Comparison of ENCODE assay signal across 23 cellular contexts in the genomic region with DNA sequence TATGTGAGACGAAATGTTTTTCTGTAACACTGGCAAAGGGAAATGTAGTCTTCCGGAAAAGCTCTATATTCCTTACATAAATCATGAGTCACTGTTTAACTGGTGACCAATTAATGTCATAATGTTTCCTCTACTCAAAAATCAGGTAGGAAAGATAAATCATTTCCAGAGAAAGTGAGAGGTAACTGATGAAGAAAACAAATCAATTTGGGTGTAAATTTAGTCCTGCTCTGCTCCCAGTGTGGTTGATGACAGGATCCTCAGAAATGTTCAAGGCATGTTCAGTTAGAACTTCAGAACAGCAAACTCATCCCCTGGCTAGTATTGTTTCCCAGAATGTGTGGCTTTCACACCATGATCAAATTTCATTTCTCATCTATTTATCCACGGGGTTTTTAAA. TPM values are rescaled to one million over a fixed set of nuclear protein-coding genes. Genes with fewer than 3 reads are reported as not detected.
DNase-seq lines count a peak whose midpoint lies in the region; ATAC-seq, FAIRE-seq and TF ChIP-seq lines count a peak whose summit lies in the region.
"Had no signal": no experiment of that assay in that cellular context is flagged by ENCODE, and none has a peak within 500 bp of the region (broad histone marks: within the 10 kb centered on the region; RNA-seq: fewer than 3 reads in every experiment).

No MANE protein-coding gene starts in this region.

- H3K9me2 ChIP-seq in PC-9 (ENCODE audit: insufficient read depth) = no peaks in the 10 kb centered on the region

- no peak overlapping the region for H3K9ac ChIP-seq in endocrine pancreas (ENCODE audit: control insufficient read depth, insufficient read depth, low read length)
- H3K9ac ChIP-seq: BLaER1 treated with 17β-estradiol and CSF1 and Interleukin-3, amounts not matched to agents 10 nM and 100 nM had no signal

- DNase-seq in DMS53 treated with DMSO at 0.1 percent for 48 hours (lab: John Stamatoyannopoulos, UW; ENCODE audit: unreplicated experiment) (peak; percentile 17), PC-9 (no peak), pancreas (no peak), AML-193 (lab: John Stamatoyannopoulos, UW) (no peak), uterus (no peak), adrenal gland (no peak)
- DNase-seq: activated CD4-positive, alpha-beta memory T cell treated with anti-CD3 and anti-CD28 coated beads for 36 hours; anterior cingulate cortex; effector CD8-positive, alpha-beta T cell; NCI-H1436 treated with DMSO at 0.1 percent for 48 hours; NCI-H524; posterior cingulate gyrus; SHP77; stimulated activated CD4-positive, alpha-beta T cell treated with anti-CD3 and anti-CD28 coated beads, Interleukin-1b, Interleukin-23, amount 100 ng/mL, for 48 hours; stimulated activated CD8-positive, alpha-beta memory T cell treated with anti-CD3 and anti-CD28 coated beads, Interleukin-4, amount 100 ng/mL, for 48 hours had no signal

- POLR2A ChIA-PET in PC-9 (lab: Charles Lee; ENCODE audit: unreplicated experiment) = no interaction called here

- H3F3A ChIP-seq in PC-9 (ENCODE audit: insufficient read depth, low read depth) = no peaks in the 10 kb centered on the region

- intact Hi-C loops in PC-9 (cut with micrococcal nuclease; ENCODE audit: unreplicated experiment) = no loop called here
- intact Hi-C loops in pancreas (cut with DNase I) = no loop called here
- intact Hi-C loops in uterus (cut with DNase I; ENCODE audit: low total_unique reads) = no loop called here
- intact Hi-C loops in adrenal gland (cut with DNase I) = no loop called here

- H3K4me1 ChIP-seq in PC-9 (replicated peaks; ENCODE audit: insufficient read depth) = no peaks in the 10 kb centered on the region
- no peaks in the 10 kb centered on the region for H3K4me1 ChIP-seq in endocrine pancreas (ENCODE audit: control insufficient read depth, insufficient read depth, low read length)
- H3K4me1 ChIP-seq in pancreas = no peaks in the 10 kb centered on the region
- H3K4me1 ChIP-seq in uterus = no peaks in the 10 kb centered on the region
- peaks cover 4 to 7% of the 10 kb centered on the region in 2 donors for H3K4me1 ChIP-seq in adrenal gland (replicated peaks in 1 of 2)
- H3K4me1 ChIP-seq: tibial nerve had no signal

- no peaks in the 10 kb centered on the region for H3K27me3 ChIP-seq in PC-9 (ENCODE audit: insufficient read depth, low read depth)
- H3K27me3 ChIP-seq in endocrine pancreas (ENCODE audit: control insufficient read depth, insufficient read depth, low read length) = no peaks in the 10 kb centered on the region
- no peaks in the 10 kb centered on the region for H3K27me3 ChIP-seq in pancreas
- H3K27me3 ChIP-seq in uterus = no peaks in the 10 kb centered on the region
- H3K27me3 ChIP-seq in adrenal gland = peaks cover 8% of the 10 kb centered on the region
- H3K27me3 ChIP-seq: BLaER1 treated with 17β-estradiol and CSF1 and Interleukin-3, amounts not matched to agents 10 nM and 100 nM; tibial nerve had no signal

- ATAC-seq in pancreas (peak in 3 of 4 donors; percentile 38 to 67 (median 39)), HG03460 (IDR thresholded peaks at IDR 0.05; ENCODE audit: unreplicated experiment) (no peak)

- H4K20me1 ChIP-seq in PC-9 (ENCODE audit: insufficient read depth) = no peaks in the 10 kb centered on the region
- H4K20me1 ChIP-seq: BLaER1 treated with 17β-estradiol and CSF1 and Interleukin-3, amounts not matched to agents 10 nM and 100 nM had no signal

- 5 to 6% methylated on average over 3 of the region's 3 CpGs for WGBS in pancreas, 2 donors
- WGBS in adrenal gland, 4 donors = 39 to 44% (median 41%) methylated on average over 3 of the region's 3 CpGs

- no peaks in the 10 kb centered on the region for H3K36me3 ChIP-seq in PC-9 (ENCODE audit: low read depth)
- H3K36me3 ChIP-seq in endocrine pancreas (ENCODE audit: control insufficient read depth, insufficient read depth, low read length) = no peaks in the 10 kb centered on the region
- H3K36me3 ChIP-seq in pancreas = no peaks in the 10 kb centered on the region
- H3K36me3 ChIP-seq in uterus = no peaks in the 10 kb centered on the region
- H3K36me3 ChIP-seq in adrenal gland (replicated peaks in 1 of 2) = no peaks in the 10 kb centered on the region
- H3K36me3 ChIP-seq: BLaER1 treated with 17β-estradiol and CSF1 and Interleukin-3, amounts not matched to agents 10 nM and 100 nM; tibial nerve had no signal

- TF ChIP-seq CTCF in PC-9 (conservative IDR thresholded peaks at IDR 0.05) (no peak), pancreas (IDR thresholded peaks at IDR 0.05) (no peak), uterus (IDR thresholded peaks at IDR 0.05) (no peak), adrenal gland (IDR thresholded peaks at IDR 0.05) (no peak)

- no peaks in the 10 kb centered on the region for H3K9me3 ChIP-seq in PC-9 (ENCODE audit: insufficient read depth, low read depth)
- H3K9me3 ChIP-seq in endocrine pancreas (ENCODE audit: control insufficient read depth, low read length) = no peaks in the 10 kb centered on the region
- H3K9me3 ChIP-seq in pancreas = no peaks in the 10 kb centered on the region
- H3K9me3 ChIP-seq in uterus = no peaks in the 10 kb centered on the region
- no peaks in the 10 kb centered on the region for H3K9me3 ChIP-seq in adrenal gland (replicated peaks in 1 of 3)
- H3K9me3 ChIP-seq: BLaER1 treated with 17β-estradiol and CSF1 and Interleukin-3, amounts not matched to agents 10 nM and 100 nM; tibial nerve had no signal

- CTCF ChIA-PET in PC-9 (lab: Charles Lee) = no interaction called here

- H3K4me3 ChIP-seq in PC-9 (no peak overlapping the region), endocrine pancreas (ENCODE audit: control insufficient read depth, insufficient read depth, low read length) (peak overlapping the region; percentile 63), pancreas (peak overlapping the region in 1 of 4 donors; percentile 9), uterus (no peak overlapping the region), adrenal gland (no peak overlapping the region)
- H3K4me3 ChIP-seq: BLaER1 treated with 17β-estradiol and CSF1 and Interleukin-3, amounts not matched to agents 10 nM and 100 nM had no signal

- no TSS peak for BruUV-seq in PC-9 (replicated peaks; lab: Mats Ljungman, UMichigan)

- no peaks in the 10 kb centered on the region for H3K79me2 ChIP-seq in PC-9 (ENCODE audit: low read depth)

- H2AFZ ChIP-seq in PC-9 = peak overlapping the region; percentile 68; the same call in 1 of the 2 replicates

- peak overlapping the region; percentile 61 for H3K4me2 ChIP-seq in PC-9
- H3K4me2 ChIP-seq: BLaER1 treated with 17β-estradiol and CSF1 and Interleukin-3, amounts not matched to agents 10 nM and 100 nM had no signal

- no peak for FAIRE-seq in pancreas (lab: Jason Lieb, UNC)
- FAIRE-seq: frontal cortex, GM19239 had no signal

- H3K27ac ChIP-seq in PC-9 (no peak overlapping the region), pancreas (peak overlapping the region in 1 of 4 donors; percentile 62), uterus (no peak overlapping the region), adrenal gland (no peak overlapping the region)
- H3K27ac ChIP-seq: BLaER1 treated with 17β-estradiol and CSF1 and Interleukin-3, amounts not matched to agents 10 nM and 100 nM; tibial nerve had no signal

- TF ChIP-seq POLR2A in uterus (IDR thresholded peaks at IDR 0.05) = no peak
- no peak for TF ChIP-seq POLR2A in adrenal gland (IDR thresholded peaks at IDR 0.05)

RNA-seq across cellular contexts. Expression of a gene that starts 38.8 kb away (rescaled TPM):
- total RNA-seq in PC-9 (2021) = not detected in 2 replicates
- not detected for total RNA-seq in pancreas
- not detected for polyA plus RNA-seq in pancreas
- total RNA-seq in uterus = not detected
- not detected for total RNA-seq in adrenal gland
- polyA plus RNA-seq in adrenal gland = not detected
- total RNA-seq: activated CD4-positive, alpha-beta memory T cell treated with anti-CD3 and anti-CD28 coated beads for 36 hours; activated T-helper 1 cell treated with anti-CD3 and anti-CD28 coated beads, Interleukin-12 subunit alpha, Interleukin-12 subunit beta, Interleukin-2, Interleukin-4 antibody, amounts not matched to agents 30 ng/mL and 10 ng/mL and 1 ng/mL, durations not matched to agents 14 hours and 24 hours and 36 hours; frontal cortex; G401; tibial nerve had no signal
